ENCODE assay signal across 9 cellular contexts in genomic region chr10:132953428-132953827, GRCh38. TPM values are rescaled to one million over a fixed set of nuclear protein-coding genes. Genes with fewer than 3 reads are reported as not detected.
"Had no signal": no experiment of that assay in that cellular context is flagged by ENCODE, and none has a peak within 500 bp of the region (broad histone marks: within the 10 kb centered on the region; RNA-seq: fewer than 3 reads in every experiment).

No MANE protein-coding gene starts in this region.

- ATAC-seq: GM23338, K562 had no signal

- H3K4me3 ChIP-seq: GM23338, K562 had no signal

- H3K4me2 ChIP-seq: GM23338 had no signal

- FAIRE-seq: H1, H54, HTR-8/SVneo, K562 had no signal

- DNase-seq: HCEC 1CT, IMR-90, KG1 had no signal

RNA-seq across cellular contexts. Expression of gene CFAP46, which starts 11.1 kb away (rescaled TPM):
- total RNA-seq: HT-29, K562 had no signal
- polyA plus RNA-seq: K562 had no signal
